In the genomic region with DNA sequence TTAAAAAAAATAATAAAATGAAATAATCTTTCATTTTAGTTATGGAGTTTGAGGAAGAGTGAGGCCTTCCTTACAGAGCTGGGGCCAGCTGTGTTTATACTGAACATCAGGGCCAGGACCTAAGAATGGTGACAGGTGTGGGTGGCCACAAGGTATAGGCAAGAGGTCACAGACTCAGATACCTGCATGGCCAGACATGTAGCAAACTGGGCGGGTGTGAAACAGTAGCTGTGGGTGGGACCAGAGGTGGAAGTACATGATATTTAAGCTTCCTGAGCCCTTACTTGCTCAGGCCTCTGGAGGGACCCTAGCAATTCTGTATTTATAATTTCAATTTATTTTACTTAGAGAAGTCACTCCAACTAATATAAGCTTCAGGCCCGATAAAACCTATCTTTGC, we compare ENCODE assay signal across 31 cellular contexts. TPM values are rescaled to one million over a fixed set of nuclear protein-coding genes. Genes with fewer than 3 reads are reported as not detected.
DNase-seq lines count a peak whose midpoint lies in the region; ATAC-seq, FAIRE-seq and TF ChIP-seq lines count a peak whose summit lies in the region.
"Had no signal": no experiment of that assay in that cellular context is flagged by ENCODE, and none has a peak within 500 bp of the region (broad histone marks: within the 10 kb centered on the region; RNA-seq: fewer than 3 reads in every experiment).

No MANE protein-coding gene starts in this region.

- H3K4me3 ChIP-seq in liver (ENCODE audit: low read depth in 1 of 3, low read length in 3 of 3) (no peak overlapping the region), HepG2 (replicated peaks in 1 of 3; ENCODE audit: insufficient read depth in 1 of 3, low read depth in 2 of 3, low read length in 3 of 3) (no peak overlapping the region), GM12878 (no peak overlapping the region), keratinocyte (ENCODE audit: control insufficient read depth in 2 of 3, extremely low read depth in 1 of 3, insufficient read depth in 2 of 3, low read depth in 1 of 3, low read length in 3 of 3) (no peak overlapping the region)
- H3K4me3 ChIP-seq: body of pancreas, ovary, smooth muscle cell had no signal

- H3K27me3 ChIP-seq in liver (ENCODE audit: control insufficient read depth in 4 of 4, insufficient read depth in 4 of 4, low read length in 3 of 4) (no peaks in the 10 kb centered on the region), HepG2 (ENCODE audit: control insufficient read depth in 1 of 2, insufficient read depth in 2 of 2, low read length in 2 of 2) (no peaks in the 10 kb centered on the region), GM12878 (replicated peaks in 1 of 2; ENCODE audit: control insufficient read depth in 2 of 2, insufficient read depth in 2 of 2, low read length in 1 of 2) (no peaks in the 10 kb centered on the region), keratinocyte (ENCODE audit: control insufficient read depth, extremely low read depth, insufficient read depth, low read length) (no peaks in the 10 kb centered on the region)
- H3K27me3 ChIP-seq: body of pancreas, ovary had no signal

- H3K4me2 ChIP-seq in HepG2 (ENCODE audit: low read depth, low read length): no peak overlapping the region
- H3K4me2 ChIP-seq in GM12878 (ENCODE audit: control insufficient read depth, insufficient read depth): no peak overlapping the region
- H3K4me2 ChIP-seq in keratinocyte (ENCODE audit: control insufficient read depth, extremely low read depth, insufficient read depth, low read depth, low read length): no peak overlapping the region
- H3K4me2 ChIP-seq: smooth muscle cell had no signal

- TF ChIP-seq POLR2A in HepG2 (IDR thresholded peaks at IDR 0.05; ENCODE audit: insufficient read depth in 1 of 2, low read depth in 2 of 2, low read length in 2 of 2) (no peak), GM12878 (IDR thresholded peaks at IDR 0.05; ENCODE audit: low read depth, low read length) (no peak)

- H4K20me1 ChIP-seq in HepG2 (ENCODE audit: insufficient read depth, low read length): no peaks in the 10 kb centered on the region
- no peaks in the 10 kb centered on the region for H4K20me1 ChIP-seq in GM12878 (ENCODE audit: control insufficient read depth, insufficient read depth)
- H4K20me1 ChIP-seq in keratinocyte (ENCODE audit: control insufficient read depth, extremely low read depth, insufficient read depth, low read length): no peaks in the 10 kb centered on the region

- BruUV-seq in HepG2 (replicated peaks; lab: Mats Ljungman, UMichigan): no TSS peak
- no TSS peak for BruUV-seq in GM12878 (replicated peaks; lab: Mats Ljungman, UMichigan)

- H3K36me3 ChIP-seq in liver (ENCODE audit: control insufficient read depth in 4 of 4, insufficient read depth in 3 of 4, low read depth in 1 of 4, low read length in 3 of 4): no peaks in the 10 kb centered on the region
- H3K36me3 ChIP-seq in HepG2 (replicated peaks in 1 of 2; ENCODE audit: control insufficient read depth in 1 of 2, insufficient read depth in 2 of 2, low read length in 2 of 2): no peaks in the 10 kb centered on the region
- no peaks in the 10 kb centered on the region for H3K36me3 ChIP-seq in GM12878 (ENCODE audit: control insufficient read depth in 2 of 2, insufficient read depth in 2 of 2, low read length in 1 of 2)
- H3K36me3 ChIP-seq in keratinocyte (ENCODE audit: control insufficient read depth in 2 of 2, extremely low read depth in 1 of 2, insufficient read depth in 2 of 2, low read length in 2 of 2): no peaks in the 10 kb centered on the region
- H3K36me3 ChIP-seq: ovary had no signal

- SMC1A ChIA-PET in GM12878 (lab: Charles Lee; ENCODE audit: uncharacterized antibody, unreplicated experiment): interaction anchor here (0.6 to 1.2 kb wide), 5 partner anchors 17 to 391 kb away, joined by 3 to 4 read pairs (median 3); no protein-coding TSS in a partner anchor

- no peak for ATAC-seq in HepG2
- peak; percentile 47 for ATAC-seq in GM12878
- ATAC-seq: body of pancreas; Panc1; stimulated activated naive CD8-positive, alpha-beta T cell treated with anti-CD3 and anti-CD28 coated beads, Interleukin-15, Interleukin-2, amounts not matched to agents 100 U/mL and 50 U/mL, for 24 hours had no signal

- intact Hi-C loops in HepG2 (cut with micrococcal nuclease; ENCODE audit: unreplicated experiment): no loop called here
- intact Hi-C loops in GM12878 (cut with micrococcal nuclease; ENCODE audit: unreplicated experiment): no loop called here

- no peaks in the 10 kb centered on the region for H3K9me3 ChIP-seq in liver (ENCODE audit: control insufficient read depth in 4 of 4, low read length in 3 of 4)
- no peaks in the 10 kb centered on the region for H3K9me3 ChIP-seq in HepG2 (ENCODE audit: low read length)
- H3K9me3 ChIP-seq in GM12878 (replicated peaks; ENCODE audit: control insufficient read depth, insufficient read depth, low read length): no peaks in the 10 kb centered on the region
- H3K9me3 ChIP-seq in keratinocyte (ENCODE audit: control insufficient read depth, low read depth, low read length): no peaks in the 10 kb centered on the region
- H3K9me3 ChIP-seq: body of pancreas, ovary had no signal

- no peaks in the 10 kb centered on the region for H3K79me2 ChIP-seq in HepG2 (ENCODE audit: insufficient read depth, low read length)
- no peaks in the 10 kb centered on the region for H3K79me2 ChIP-seq in GM12878 (ENCODE audit: control insufficient read depth, insufficient read depth, low read length)
- H3K79me2 ChIP-seq in keratinocyte (ENCODE audit: control insufficient read depth, insufficient read depth, low read length): no peaks in the 10 kb centered on the region

- in situ Hi-C loops in HepG2 (cut with HindIII; ENCODE audit: extremely low pct_ligation_motif_present, low pct_unique_long_range_greater_than_20kb): no loop called here
- in situ Hi-C loops in GM12878 (cut with MboI): no loop called here

- TF ChIP-seq CTCF in liver (IDR thresholded peaks at IDR 0.05; ENCODE audit: low read depth, low read length, missing input control) (no peak), HepG2 (CRISPR knock-in tag; IDR thresholded peaks at IDR 0.05) (no peak), GM12878 (IDR thresholded peaks at IDR 0.05 in 2 of 3, conservative IDR thresholded peaks at IDR 0.05 in 1 of 3; ENCODE audit: control insufficient read depth in 2 of 3, extremely low read depth in 1 of 3, insufficient read depth in 1 of 3, low read depth in 3 of 3, low read length in 3 of 3) (no peak), keratinocyte (optimal IDR thresholded peaks at IDR 0.05 in 1 of 3, IDR thresholded peaks at IDR 0.05 in 1 of 3, conservative IDR thresholded peaks at IDR 0.05 in 1 of 3; ENCODE audit: extremely low read depth in 1 of 3, insufficient read depth in 2 of 3, low read length in 3 of 3) (no peak)

- H3K9ac ChIP-seq in liver (ENCODE audit: low read depth in 1 of 2, low read length in 2 of 2) (no peak overlapping the region), HepG2 (ENCODE audit: insufficient read depth, low read depth, low read length) (no peak overlapping the region), GM12878 (ENCODE audit: control insufficient read depth, insufficient read depth, low read length) (no peak overlapping the region), keratinocyte (ENCODE audit: control insufficient read depth, extremely low read depth, insufficient read depth, low read length) (no peak overlapping the region)

- H3K4me1 ChIP-seq in liver (ENCODE audit: control insufficient read depth in 4 of 4, insufficient read depth in 4 of 4, low read length in 3 of 4) (peaks cover 4 to 19% (median 13%) of the 10 kb centered on the region in 4 donors), HepG2 (ENCODE audit: insufficient read depth, low read length) (0 out of 2 replicates have a peak, but pooled peaks cover 11% of the 10 kb centered on the region), GM12878 (ENCODE audit: control insufficient read depth, insufficient read depth, low read length) (no peaks in the 10 kb centered on the region), keratinocyte (ENCODE audit: control insufficient read depth, extremely low read depth, insufficient read depth, low read length) (peaks cover 12% of the 10 kb centered on the region)
- H3K4me1 ChIP-seq: body of pancreas had no signal

- TF ChIP-seq EP300 in HepG2 (IDR thresholded peaks at IDR 0.05; ENCODE audit: low read depth in 2 of 2, low read length in 2 of 2) (no peak), HepG2 (CRISPR knock-in tag; IDR thresholded peaks at IDR 0.05; ENCODE audit: borderline replicate concordance) (no peak), GM12878 (IDR thresholded peaks at IDR 0.05; ENCODE audit: borderline replicate concordance in 1 of 2, control insufficient read depth in 1 of 2, low read depth in 2 of 2, low read length in 2 of 2) (no peak)

- POLR2A ChIA-PET in HepG2 (lab: Yijun Ruan, JAX): no interaction called here
- POLR2A ChIA-PET in GM12878 (lab: Charles Lee): interaction anchor here (0.5 to 1.0 kb wide), 3 partner anchors 50 to 1139 kb away, joined by 3 to 6 read pairs (median 5); no protein-coding TSS in a partner anchor

- TF ChIP-seq RAD21 in liver (IDR thresholded peaks at IDR 0.05) (no peak), HepG2 (CRISPR knock-in tag; IDR thresholded peaks at IDR 0.05) (no peak), GM12878 (IDR thresholded peaks at IDR 0.05; ENCODE audit: insufficient read depth, low read depth, low read length) (no peak)

- CTCF ChIA-PET in HepG2 (lab: Yijun Ruan, JAX; ENCODE audit: low intra/inter-chr PET ratio, low total read pairs) (no interaction called here), GM12878 (lab: Yijun Ruan, JAX) (interaction anchor here (1.2 kb wide), 1 partner anchor 335 kb away, joined by 4 read pairs; no protein-coding TSS in a partner anchor)

- H3K27ac ChIP-seq in liver (ENCODE audit: low read depth in 1 of 2, low read length in 2 of 2): peak overlapping the region; percentile 79 to 90
- H3K27ac ChIP-seq in HepG2 (ENCODE audit: extremely low read length, insufficient read depth, low read length): no peak overlapping the region
- no peak overlapping the region for H3K27ac ChIP-seq in GM12878 (ENCODE audit: control insufficient read depth, insufficient read depth)
- no peak overlapping the region for H3K27ac ChIP-seq in keratinocyte (ENCODE audit: control insufficient read depth, insufficient read depth, low read length)
- H3K27ac ChIP-seq: body of pancreas, ovary had no signal

- no peak for DNase-seq in HepG2 (ENCODE audit: low spot score)
- DNase-seq in GM12878 (ENCODE audit: low read depth, low spot score): no peak
- DNase-seq in keratinocyte (ENCODE audit: low read depth, low spot score): no peak
- DNase-seq in pons (ENCODE audit: low spot score): no peak
- no peak for DNase-seq in HK-2 (ENCODE audit: unreplicated experiment)
- DNase-seq in NCI-H2029 (lab: John Stamatoyannopoulos, UW): no peak
- DNase-seq: activated CD4-positive, alpha-beta T cell treated with anti-CD3 and anti-CD28 coated beads, Interleukin-2, amount 10 ng/mL, durations not matched to agents 24 days and 14 days; activated CD8-positive, alpha-beta memory T cell treated with anti-CD3 and anti-CD28 coated beads for 24 hours; activated naive CD4-positive, alpha-beta T cell treated with anti-CD3 and anti-CD28 coated beads, Interleukin-2, amount 50 U/mL, for 16 hours; activated T-cell treated with anti-CD3 and anti-CD28 coated beads for 4 hours; AML-193; body of pancreas; CD4-positive, alpha-beta T cell; cerebellar nuclear complex; DMS79 treated with DMSO at 0.1 percent for 48 hours; GF-D8; hypothalamus; immature natural killer cell; KG1; mesenchymal stem cell; NCI-H1417 treated with DMSO at 0.1 percent for 48 hours; NCI-H2107; NCI-H446 treated with DMSO at 0.1 percent for 48 hours; ovary; stimulated activated naive CD8-positive, alpha-beta T cell treated with anti-CD3 and anti-CD28 coated beads, Interleukin-15, Interleukin-2, amounts not matched to agents 100 U/mL and 50 U/mL, for 24 hours; SW 1271 had no signal

- H2AFZ ChIP-seq in HepG2 (ENCODE audit: low read length): no peak overlapping the region
- no peak overlapping the region; the same call in 1 of the 2 replicates for H2AFZ ChIP-seq in GM12878 (ENCODE audit: control insufficient read depth, low read depth, low read length)
- H2AFZ ChIP-seq in keratinocyte (ENCODE audit: control insufficient read depth, low read length): no peak overlapping the region

- 93% methylated on average over 2 of the region's 2 CpGs for WGBS in liver
- 70% methylated on average over 2 of the region's 2 CpGs for WGBS in HepG2 (ENCODE audit: low lambda C conversion rate)
- 48% methylated on average over 2 of the region's 2 CpGs for WGBS in GM12878 (ENCODE audit: insufficient coverage, insufficient replicate concordance, low lambda C conversion rate, missing lambda C conversion rate)

- RAD21 ChIA-PET in GM12878 (lab: Charles Lee; ENCODE audit: unreplicated experiment): interaction anchor here (0.7 to 1.1 kb wide), 3 partner anchors 14 to 32 kb away, joined by 3 read pairs; partner anchors contain the start of gene CAMK1D

- H3K9me1 ChIP-seq in keratinocyte (ENCODE audit: control insufficient read depth, extremely low read depth, insufficient read depth, low read length): no peaks in the 10 kb centered on the region

- dilution Hi-C loops in keratinocyte (cut with MboI; ENCODE audit: extremely low pct_ligation_motif_present, low sequenced_read_pairs): no loop called here

- FAIRE-seq in HepG2 (lab: Jason Lieb, UNC) (no peak), GM12878 (lab: Jason Lieb, UNC) (peak; percentile 44), keratinocyte (lab: Jason Lieb, UNC) (peak; percentile 20)
- FAIRE-seq: endometrium, HTR-8/SVneo had no signal

RNA-seq across cellular contexts. Expression of gene CAMK1D, which starts 27.7 kb away (rescaled TPM):
- total RNA-seq in liver (10 to 100 TPM in 1 of 2 donors, 1 to 10 TPM in 1; 2.7 to 10.1 TPM), HepG2 (2016; rRNA removed; fragmentation: Illumina TruSeq; extraction: Trizol) (not detected in 2 replicates), GM12878 (2014; rRNA removed) (12.3 and 14.2 TPM in 2 replicates), GM12878 (2014; rRNA removed; fragmentation: Illumina TruSeq; extraction: Trizol) (14.6 and 15.0 TPM in 2 replicates), GM12878 (2021) (35.5 and 37.0 TPM in 2 replicates)
- polyA plus RNA-seq in liver (1 to 10 TPM; 3.3 to 5.2 TPM), HepG2 (2011; rRNA removed) (under 0.01 TPM in 1 of 2 replicates, not detected in the other), GM12878 (2011; rRNA removed) (12.3 and 14.4 TPM in 2 replicates), GM12878 (2014; fragmentation: Illumina TruSeq; extraction: Trizol) (25.9 and 30.3 TPM in 2 replicates), GM12878 (2014; fragmentation: Nextera tagmentation; extraction: Ambion mirVana) (1 to 10 TPM; 2.1 to 5.5 TPM), GM12878 (2014; rRNA removed) (19.5 and 19.6 TPM in 2 replicates), GM12878 (2016; fragmentation: Nextera tagmentation; extraction: Ambion mirVana) (10 to 100 TPM in 1 of 2 experiments, 1 to 10 TPM in 1; 3.5 to 20.0 TPM), keratinocyte (0.76 to 0.97 TPM (median 0.85 TPM) in 3 replicates)
- total RNA-seq in HepG2 (2016; cell fraction: cytosol; rRNA removed; fragmentation: Illumina TruSeq; extraction: Trizol; ENCODE audit: low read depth): not detected in 2 replicates
- not detected in 2 replicates for total RNA-seq in HepG2 (2016; cell fraction: insoluble cytoplasmic fraction; rRNA removed; fragmentation: Illumina TruSeq; extraction: Trizol)
- not detected in 2 replicates for total RNA-seq in HepG2 (2016; cell fraction: membrane; rRNA removed; fragmentation: Illumina TruSeq; extraction: Trizol)
- not detected in 2 replicates for total RNA-seq in HepG2 (2016; cell fraction: nucleus; rRNA removed; fragmentation: Illumina TruSeq; extraction: Trizol)
- 0.01 TPM in 1 of 2 replicates, not detected in the other for polyA plus RNA-seq in HepG2 (2011; cell fraction: cytosol; rRNA removed)
- 0.07 TPM in 1 of 2 replicates, not detected in the other for polyA plus RNA-seq in HepG2 (2011; cell fraction: nucleus; rRNA removed)
- polyA plus RNA-seq in HepG2 (2012): not detected in 2 replicates
- polyA plus RNA-seq in HepG2 (2016; cell fraction: cytosol; fragmentation: Illumina TruSeq; extraction: Trizol; ENCODE audit: low read depth): not detected in 2 replicates
- not detected in 2 replicates for polyA plus RNA-seq in HepG2 (2016; cell fraction: insoluble cytoplasmic fraction; fragmentation: Illumina TruSeq; extraction: Trizol; ENCODE audit: low read depth)
- not detected in 2 replicates for polyA plus RNA-seq in HepG2 (2016; cell fraction: membrane; fragmentation: Illumina TruSeq; extraction: Trizol; ENCODE audit: low read depth)
- not detected in 2 replicates for polyA plus RNA-seq in HepG2 (2016; cell fraction: nucleus; fragmentation: Illumina TruSeq; extraction: Trizol; ENCODE audit: insufficient read depth, low read depth)
- polyA minus RNA-seq in HepG2 (2011; rRNA and poly(A)+ RNA removed; ENCODE audit: low replicate concordance): 5.4 TPM in 1 of 2 replicates, not detected in the other
- 0.09 TPM in 1 of 2 replicates, not detected in the other for polyA minus RNA-seq in HepG2 (2011; cell fraction: cytosol; rRNA and poly(A)+ RNA removed)
- not detected in 2 replicates for polyA minus RNA-seq in HepG2 (2011; cell fraction: nucleus; rRNA and poly(A)+ RNA removed)
- 70.4 and 80.7 TPM in 2 replicates for total RNA-seq in GM12878 (2013; cell fraction: nucleolus; rRNA removed)
- 10.3 TPM for polyA plus RNA-seq in GM12878 (2011; ENCODE audit: low read depth)
- 11.2 and 14.2 TPM in 2 replicates for polyA plus RNA-seq in GM12878 (2011; cell fraction: cytosol; rRNA removed)
- polyA plus RNA-seq in GM12878 (2011; cell fraction: nucleus; rRNA removed): 11.2 and 12.9 TPM in 2 replicates
- 13.4 and 15.8 TPM in 2 replicates for polyA plus RNA-seq in GM12878 (2012)
- polyA minus RNA-seq in GM12878 (2011; rRNA and poly(A)+ RNA removed): 11.3 and 16.2 TPM in 2 replicates
- polyA minus RNA-seq in GM12878 (2011; cell fraction: cytosol; rRNA and poly(A)+ RNA removed): 4.8 and 6.5 TPM in 2 replicates
- polyA minus RNA-seq in GM12878 (2011; cell fraction: nucleus; rRNA and poly(A)+ RNA removed): 3.9 and 5.7 TPM in 2 replicates
- polyA plus RNA-seq in keratinocyte (2011; ENCODE audit: low read depth): 8.7 TPM
- polyA plus RNA-seq in keratinocyte (2011; cell fraction: cytosol; rRNA removed): 0.84 and 1.3 TPM in 2 replicates
- 1.9 and 2.2 TPM in 2 replicates for polyA plus RNA-seq in keratinocyte (2011; cell fraction: nucleus; rRNA removed)
- polyA plus RNA-seq in keratinocyte (2012; ENCODE audit: low replicate concordance): 0.48 and 5.2 TPM in 2 replicates
- polyA minus RNA-seq in keratinocyte: 0.80 to 2.0 TPM (median 1.8 TPM) in 3 replicates
- 1.2 TPM for polyA minus RNA-seq in keratinocyte (2011; cell fraction: cytosol; rRNA and poly(A)+ RNA removed)
- 0.84 and 2.4 TPM in 2 replicates for polyA minus RNA-seq in keratinocyte (2011; cell fraction: nucleus; rRNA and poly(A)+ RNA removed)

Comparison
In these comparisons a context has a peak if more than half of its experiments do, and no peak if none do; other contexts are left out.
1. H3K27ac ChIP-seq: peak in liver (2 of 2); none in HepG2 (single experiment), GM12878 (single experiment) and keratinocyte (single experiment).